12 cellular contexts compared by ENCODE assay signal in genomic region chr7:99122762-99123161, GRCh38. TPM values are rescaled to one million over a fixed set of nuclear protein-coding genes. Genes with fewer than 3 reads are reported as not detected.
DNase-seq lines count a peak whose midpoint lies in the region; ATAC-seq and TF ChIP-seq lines count a peak whose summit lies in the region.
"Had no signal": no experiment of that assay in that cellular context is flagged by ENCODE, and none has a peak within 500 bp of the region (broad histone marks: within the 10 kb centered on the region; RNA-seq: fewer than 3 reads in every experiment).

No MANE protein-coding gene starts in this region.

- H3K4me3 ChIP-seq in adipocyte (ENCODE audit: low read length) (peak overlapping the region; percentile 15), esophagus squamous epithelium (no peak overlapping the region)
- H3K4me3 ChIP-seq: BLaER1 had no signal

- no peak for DNase-seq in adipocyte (ENCODE audit: low read depth)
- DNase-seq in esophagus squamous epithelium (lab: John Stamatoyannopoulos, UW): no peak
- DNase-seq in progenitor cell of endocrine pancreas (ENCODE audit: low spot score, unreplicated experiment): no peak
- no peak for DNase-seq in nephron progenitor cell
- DNase-seq in NCI-H2081 treated with DMSO at 0.1 percent for 48 hours (lab: John Stamatoyannopoulos, UW): no peak
- DNase-seq in GM10248 (ENCODE audit: extremely low spot score): no peak
- DNase-seq: Karpas-422, NCI-H1105 treated with DMSO at 0.1 percent for 48 hours, NCI-H1930, NCI-H526 had no signal

- H3K4me3 Mint-ChIP-seq in progenitor cell of endocrine pancreas (ENCODE audit: low read depth): no peak overlapping the region
- H3K4me3 Mint-ChIP-seq in nephron progenitor cell: no peak overlapping the region

- H3K27ac Mint-ChIP-seq in progenitor cell of endocrine pancreas: peak overlapping the region; percentile 60
- H3K27ac Mint-ChIP-seq in nephron progenitor cell: no peak overlapping the region

- no peak for TF ChIP-seq POLR2A in esophagus squamous epithelium (IDR thresholded peaks at IDR 0.05)

- H3K4me1 ChIP-seq in adipocyte (ENCODE audit: control insufficient read depth, insufficient read depth, low read length): peaks cover 87% of the 10 kb centered on the region
- peaks cover 33 to 99% (median 77%) of the 10 kb centered on the region in 3 donors for H3K4me1 ChIP-seq in esophagus squamous epithelium

- no peak for ATAC-seq in HG03196 (IDR thresholded peaks at IDR 0.05; ENCODE audit: unreplicated experiment)

- intact Hi-C loops in esophagus squamous epithelium (cut with DNase I): no loop called here

- TF ChIP-seq CTCF in esophagus squamous epithelium (IDR thresholded peaks at IDR 0.05) (no peak), progenitor cell of endocrine pancreas (IDR thresholded peaks at IDR 0.05; ENCODE audit: unreplicated experiment) (no peak), nephron progenitor cell (IDR thresholded peaks at IDR 0.05) (no peak), GM10248 (IDR thresholded peaks at IDR 0.05; ENCODE audit: control extremely low read depth, extremely low read depth, low read depth, missing control alignments) (no peak)

- H3K9me3 Mint-ChIP-seq in progenitor cell of endocrine pancreas (ENCODE audit: low read depth) (peaks cover 14% of the 10 kb centered on the region), nephron progenitor cell (peaks cover 27% of the 10 kb centered on the region)

- WGBS in esophagus squamous epithelium, 2 donors: 68 to 76% methylated on average over 6 of the region's 6 CpGs

- H3K27ac ChIP-seq in esophagus squamous epithelium: peak overlapping the region; percentile 3 to 99 (median 90)

- H3K9ac ChIP-seq in adipocyte (ENCODE audit: low read length): peak overlapping the region; percentile 66
- H3K9ac ChIP-seq: BLaER1 had no signal

- H3K36me3 Mint-ChIP-seq in progenitor cell of endocrine pancreas (ENCODE audit: insufficient read depth): peaks cover 16% of the 10 kb centered on the region
- peaks cover 46% of the 10 kb centered on the region for H3K36me3 Mint-ChIP-seq in nephron progenitor cell (ENCODE audit: low read depth)

- H3K9me3 ChIP-seq in adipocyte (ENCODE audit: control insufficient read depth, low read length) (no peaks in the 10 kb centered on the region), esophagus squamous epithelium (no peaks in the 10 kb centered on the region)

- no peaks in the 10 kb centered on the region for H3K27me3 ChIP-seq in adipocyte (replicated peaks; ENCODE audit: control insufficient read depth, insufficient read depth, low read length)
- H3K27me3 ChIP-seq in esophagus squamous epithelium: no peaks in the 10 kb centered on the region
- H3K27me3 ChIP-seq: BLaER1 had no signal

- H3K4me1 Mint-ChIP-seq in progenitor cell of endocrine pancreas (ENCODE audit: low read depth) (peaks cover 14% of the 10 kb centered on the region), nephron progenitor cell (peaks cover 9% of the 10 kb centered on the region)

- POLR2A ChIA-PET in GM10248 (lab: Yijun Ruan, JAX): no interaction called here

- no peaks in the 10 kb centered on the region for H3K36me3 ChIP-seq in adipocyte (ENCODE audit: control insufficient read depth, insufficient read depth, low read length, severe bottlenecking)
- H3K36me3 ChIP-seq in esophagus squamous epithelium: peaks cover 0 to 5% (median 0%) of the 10 kb centered on the region in 3 donors

- H3K27me3 Mint-ChIP-seq in progenitor cell of endocrine pancreas: no peaks in the 10 kb centered on the region
- H3K27me3 Mint-ChIP-seq in nephron progenitor cell (ENCODE audit: low read depth, poor library complexity): no peaks in the 10 kb centered on the region

- CTCF ChIA-PET in GM10248 (lab: Yijun Ruan, JAX): interaction anchor here (1.8 kb wide), 1 partner anchor 12 kb away, joined by 5 read pairs; no protein-coding TSS in a partner anchor

RNA-seq across cellular contexts. Expression of gene SMURF1, which starts 21.1 kb away (rescaled TPM):
- total RNA-seq in esophagus squamous epithelium: 10 to 100 TPM; 16.4 to 36.2 (median 24.6) TPM
- 31.9 and 32.1 TPM in 2 replicates for total RNA-seq in progenitor cell of endocrine pancreas
